ENCODE assay signal across 9 cellular contexts in genomic region chr4:5821665-5822358, GRCh38.
A peak's percentile ranks its signal among the peaks of the same experiment; 100 is the strongest.
DNase-seq lines count a peak whose midpoint lies in the region; ATAC-seq and TF ChIP-seq lines count a peak whose summit lies in the region.
"Had no signal": no experiment of that assay in that cellular context is flagged by ENCODE, and none has a peak within 500 bp of the region (broad histone marks: within the 10 kb centered on the region; RNA-seq: fewer than 3 reads in every experiment).

No MANE protein-coding gene starts in this region.

- 72% methylated on average over 18 of the region's 18 CpGs for WGBS in prostate gland

- no peak for ATAC-seq in GM19035 (IDR thresholded peaks at IDR 0.05; ENCODE audit: unreplicated experiment)

- H3K4me1 ChIP-seq in prostate gland (replicated peaks): no peaks in the 10 kb centered on the region

- H3K4me3 ChIP-seq in prostate gland: no peak overlapping the region

- H3K27ac ChIP-seq in prostate gland: no peak overlapping the region
- H3K27ac ChIP-seq: epithelial cell of prostate had no signal

- in situ Hi-C loops in SK-MEL-5 (cut with HindIII; ENCODE audit: low pct_unique_long_range_greater_than_20kb, low sequenced_read_pairs): no loop called here

- no peaks in the 10 kb centered on the region for H3K27me3 ChIP-seq in prostate gland (replicated peaks; ENCODE audit: insufficient read depth)

- peak in 2 of 4 experiments; percentile 23 to 45 for TF ChIP-seq CTCF in prostate gland (IDR thresholded peaks at IDR 0.05)

- no peaks in the 10 kb centered on the region for H3K9me3 ChIP-seq in prostate gland

- peak; percentile 61 for DNase-seq in 8988T
- peak; percentile 59 for DNase-seq in DMS53 (lab: John Stamatoyannopoulos, UW)
- DNase-seq in SK-MEL-5 (ENCODE audit: low read depth, low spot score): peak; percentile 11
- DNase-seq in iPS-NIHi7 (ENCODE audit: extremely low spot score): peak; percentile 87
- no peak for DNase-seq in prostate gland (ENCODE audit: low spot score)
- DNase-seq in NCI-H226: no peak
- DNase-seq in T-helper 1 cell: no peak

- no peak for TF ChIP-seq POLR2A in prostate gland (IDR thresholded peaks at IDR 0.05)

- H3K36me3 ChIP-seq in prostate gland: no peaks in the 10 kb centered on the region

- intact Hi-C loops in prostate gland (cut with DNase I): loop anchor here (2.0 kb wide), 1 partner anchor 159 kb away; no protein-coding TSS in a partner anchor

Comparison
In these comparisons a context has a peak if more than half of its experiments do, and no peak if none do; other contexts are left out.
1. DNase-seq: peak in 8988T (single experiment), DMS53 (single experiment), SK-MEL-5 (single experiment) and iPS-NIHi7 (single experiment); none in prostate gland (single experiment), NCI-H226 (single experiment) and T-helper 1 cell (0 of 5).